ENCODE assay signal across 9 cellular contexts in the genomic region with DNA sequence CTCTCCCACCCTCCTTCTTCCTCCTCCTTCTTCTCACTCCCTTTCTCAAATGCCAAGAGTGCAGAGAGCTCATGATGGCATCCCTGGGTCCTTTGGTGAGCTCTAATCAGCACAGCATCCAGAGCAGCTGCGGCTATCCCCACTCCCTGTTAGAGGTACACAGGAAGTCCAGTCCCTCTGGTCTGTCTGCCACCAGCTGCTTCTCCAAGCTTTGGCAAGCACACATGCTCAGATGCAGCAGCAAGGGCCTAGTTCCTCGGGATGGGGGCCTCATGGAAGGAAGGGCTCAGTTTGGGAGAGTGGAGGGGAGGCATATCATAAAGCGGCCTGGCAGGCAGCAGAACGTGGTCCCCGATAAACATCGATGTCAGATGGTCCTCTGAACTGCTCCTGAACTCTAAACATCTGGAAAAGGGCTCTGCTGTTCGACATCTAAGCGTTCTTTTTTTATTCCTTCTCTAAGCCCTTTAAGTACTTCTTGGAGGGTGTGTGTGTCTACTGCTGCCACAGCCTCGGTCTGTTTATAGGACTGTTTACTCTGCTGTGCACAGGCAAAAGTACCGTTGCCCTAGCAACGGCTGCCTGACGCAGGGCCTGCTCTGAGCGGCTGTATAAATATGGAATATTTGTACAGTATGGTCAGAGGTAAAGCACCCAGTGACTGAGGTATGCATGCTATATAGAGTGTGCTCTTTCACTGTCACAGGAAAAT.
A peak's percentile ranks its signal among the peaks of the same experiment; 100 is the strongest.
DNase-seq lines count a peak whose midpoint lies in the region; TF ChIP-seq lines count a peak whose summit lies in the region.
"Had no signal": no experiment of that assay in that cellular context is flagged by ENCODE, and none has a peak within 500 bp of the region (broad histone marks: within the 10 kb centered on the region; RNA-seq: fewer than 3 reads in every experiment).

No MANE protein-coding gene starts in this region.

- TF ChIP-seq POLR2A in esophagus muscularis mucosa (IDR thresholded peaks at IDR 0.05; ENCODE audit: low read depth) = no peak

- WGBS in esophagus muscularis mucosa = 36% methylated on average over 13 of the region's 13 CpGs

- H3K27me3 Mint-ChIP-seq in osteocyte (ENCODE audit: unreplicated experiment) = no peaks in the 10 kb centered on the region
- no peaks in the 10 kb centered on the region for H3K27me3 Mint-ChIP-seq in activated CD4-positive, alpha-beta T cell treated with anti-CD3 and anti-CD28 coated beads, Interleukin-2, amount 10 ng/mL, durations not matched to agents 24 days and 14 days
- H3K27me3 Mint-ChIP-seq: activated naive CD8-positive, alpha-beta T cell treated with anti-CD3 and anti-CD28 coated beads, Interleukin-2, amount 50 U/mL, for 24 hours had no signal

- no peak for TF ChIP-seq EP300 in esophagus muscularis mucosa (IDR thresholded peaks at IDR 0.05)

- peak; percentile 87 for DNase-seq in BJ (ENCODE audit: low read depth)
- DNase-seq in NCI-H345 treated with DMSO at 0.1 percent for 48 hours (lab: John Stamatoyannopoulos, UW; ENCODE audit: unreplicated experiment) = peak; percentile 17
- no peak for DNase-seq in esophagus muscularis mucosa (ENCODE audit: extremely low spot score)
- DNase-seq in osteocyte (ENCODE audit: extremely low spot score, unreplicated experiment) = peak; percentile 93
- DNase-seq in activated CD4-positive, alpha-beta T cell treated with anti-CD3 and anti-CD28 coated beads for 48 hours = no peak
- DNase-seq in activated CD4-positive, alpha-beta T cell treated with anti-CD3 and anti-CD28 coated beads, Interleukin-2, amount 10 ng/mL, durations not matched to agents 24 days and 14 days = no peak
- DNase-seq in NCI-H1048 (lab: John Stamatoyannopoulos, UW) = no peak
- DNase-seq in HPDE6-E6E7 (ENCODE audit: extremely low spot score) = no peak
- DNase-seq: activated naive CD8-positive, alpha-beta T cell treated with anti-CD3 and anti-CD28 coated beads, Interleukin-2, amount 50 U/mL, for 24 hours had no signal

- TF ChIP-seq CTCF in BJ (IDR thresholded peaks at IDR 0.05; ENCODE audit: insufficient read depth, low read depth, low read length) (no peak), esophagus muscularis mucosa (IDR thresholded peaks at IDR 0.05) (no peak), osteocyte (IDR thresholded peaks at IDR 0.05) (no peak)

- no peak overlapping the region for H3K4me3 ChIP-seq in BJ (ENCODE audit: low read depth, low read length)
- no peak overlapping the region for H3K4me3 ChIP-seq in esophagus muscularis mucosa

- intact Hi-C loops in esophagus muscularis mucosa (cut with DNase I) = loop anchor here (10.0 kb wide), 1 partner anchor 114 kb away; no protein-coding TSS in a partner anchor
- intact Hi-C loops in activated CD4-positive, alpha-beta T cell treated with anti-CD3 and anti-CD28 coated beads, Interleukin-2, amount 10 ng/mL, durations not matched to agents 24 days and 14 days (cut with micrococcal nuclease) = no loop called here

- H3K9me3 Mint-ChIP-seq in osteocyte (ENCODE audit: unreplicated experiment) = no peaks in the 10 kb centered on the region
- H3K9me3 Mint-ChIP-seq in activated CD4-positive, alpha-beta T cell treated with anti-CD3 and anti-CD28 coated beads, Interleukin-2, amount 10 ng/mL, durations not matched to agents 24 days and 14 days = no peaks in the 10 kb centered on the region
- H3K9me3 Mint-ChIP-seq: activated naive CD8-positive, alpha-beta T cell treated with anti-CD3 and anti-CD28 coated beads, Interleukin-2, amount 50 U/mL, for 24 hours had no signal

- no peaks in the 10 kb centered on the region for H3K27me3 ChIP-seq in BJ (ENCODE audit: control insufficient read depth, insufficient read depth, low read length)
- no peaks in the 10 kb centered on the region for H3K27me3 ChIP-seq in esophagus muscularis mucosa

- H3K4me1 Mint-ChIP-seq in osteocyte (ENCODE audit: unreplicated experiment) = peaks cover 35% of the 10 kb centered on the region
- no peaks in the 10 kb centered on the region for H3K4me1 Mint-ChIP-seq in activated CD4-positive, alpha-beta T cell treated with anti-CD3 and anti-CD28 coated beads, Interleukin-2, amount 10 ng/mL, durations not matched to agents 24 days and 14 days
- H3K4me1 Mint-ChIP-seq: activated naive CD8-positive, alpha-beta T cell treated with anti-CD3 and anti-CD28 coated beads, Interleukin-2, amount 50 U/mL, for 24 hours had no signal

- H3K27ac ChIP-seq in esophagus muscularis mucosa (replicated peaks in 1 of 4) = peak overlapping the region; percentile 85 to 89 (median 86)

- no peaks in the 10 kb centered on the region for H3K9me3 ChIP-seq in esophagus muscularis mucosa

- CTCF ChIA-PET in BJ (lab: Yijun Ruan, JAX) = interaction anchor here (1.0 to 1.4 kb wide), 2 partner anchors 12 to 20 kb away, joined by 3 read pairs; no protein-coding TSS in a partner anchor

- H3K27ac Mint-ChIP-seq in osteocyte (ENCODE audit: unreplicated experiment) = peak overlapping the region; percentile 99
- no peak overlapping the region for H3K27ac Mint-ChIP-seq in activated CD4-positive, alpha-beta T cell treated with anti-CD3 and anti-CD28 coated beads, Interleukin-2, amount 10 ng/mL, durations not matched to agents 24 days and 14 days
- H3K27ac Mint-ChIP-seq: activated naive CD8-positive, alpha-beta T cell treated with anti-CD3 and anti-CD28 coated beads, Interleukin-2, amount 50 U/mL, for 24 hours had no signal

- peaks cover 25 to 80% (median 50%) of the 10 kb centered on the region in 4 donors for H3K4me1 ChIP-seq in esophagus muscularis mucosa

- POLR2A ChIA-PET in BJ (lab: Charles Lee) = interaction anchor here (0.7 kb wide), 1 partner anchor 19 kb away, joined by 4 read pairs; no protein-coding TSS in a partner anchor

- peaks cover 11% of the 10 kb centered on the region for H3K36me3 ChIP-seq in BJ (ENCODE audit: control insufficient read depth, insufficient read depth, low read length)
- H3K36me3 ChIP-seq in esophagus muscularis mucosa = peaks cover 13 to 63% (median 34%) of the 10 kb centered on the region in 4 donors

- H3K36me3 Mint-ChIP-seq in osteocyte (ENCODE audit: unreplicated experiment) = peaks cover 43% of the 10 kb centered on the region
- H3K36me3 Mint-ChIP-seq in activated CD4-positive, alpha-beta T cell treated with anti-CD3 and anti-CD28 coated beads, Interleukin-2, amount 10 ng/mL, durations not matched to agents 24 days and 14 days (ENCODE audit: low read depth) = no peaks in the 10 kb centered on the region

- H3K4me3 Mint-ChIP-seq in osteocyte (ENCODE audit: unreplicated experiment) = peak overlapping the region; percentile 53
- no peak overlapping the region for H3K4me3 Mint-ChIP-seq in activated CD4-positive, alpha-beta T cell treated with anti-CD3 and anti-CD28 coated beads, Interleukin-2, amount 10 ng/mL, durations not matched to agents 24 days and 14 days
- H3K4me3 Mint-ChIP-seq: activated naive CD8-positive, alpha-beta T cell treated with anti-CD3 and anti-CD28 coated beads, Interleukin-2, amount 50 U/mL, for 24 hours had no signal

Comparison
In these comparisons a context has a peak if more than half of its experiments do, and no peak if none do; other contexts are left out.
1. DNase-seq: peak in BJ (single experiment), NCI-H345 treated with DMSO at 0.1 percent for 48 hours (single experiment) and osteocyte (single experiment); none in esophagus muscularis mucosa (single experiment), activated CD4-positive, alpha-beta T cell treated with anti-CD3 and anti-CD28 coated beads for 48 hours (single experiment), activated CD4-positive, alpha-beta T cell treated with anti-CD3 and anti-CD28 coated beads, Interleukin-2, amount 10 ng/mL, durations not matched to agents 24 days and 14 days (single experiment), NCI-H1048 (single experiment) and HPDE6-E6E7 (single experiment).